25 cellular contexts compared by ENCODE assay signal in genomic region chr11:3194016-3194816, GRCh38. TPM values are rescaled to one million over a fixed set of nuclear protein-coding genes. Genes with fewer than 3 reads are reported as not detected.
A peak's percentile ranks its signal among the peaks of the same experiment; 100 is the strongest.
DNase-seq lines count a peak whose midpoint lies in the region; ATAC-seq and TF ChIP-seq lines count a peak whose summit lies in the region.
"Had no signal": no experiment of that assay in that cellular context is flagged by ENCODE, and none has a peak within 500 bp of the region (broad histone marks: within the 10 kb centered on the region; RNA-seq: fewer than 3 reads in every experiment).

No MANE protein-coding gene starts in this region.

- intact Hi-C loops in IMR-90 (cut with micrococcal nuclease) (no loop called here), sciatic nerve (cut with DNase I) (no loop called here)

- H2BK15ac ChIP-seq in IMR-90 (ENCODE audit: low read depth, low read length), result no peak overlapping the region
- peak overlapping the region; percentile 69 for H2BK15ac ChIP-seq in neuronal stem cell (ENCODE audit: low read length)

- no peak overlapping the region for H2BK20ac ChIP-seq in IMR-90 (ENCODE audit: low read depth, low read length)

- no peaks in the 10 kb centered on the region for H3K9me1 ChIP-seq in IMR-90 (ENCODE audit: insufficient read depth, low read length)

- H3K9ac ChIP-seq in IMR-90 (ENCODE audit: low read depth, low read length) (no peak overlapping the region), neuronal stem cell (ENCODE audit: low read depth, low read length, poor library complexity) (peak overlapping the region; percentile 50)
- H3K9ac ChIP-seq: GM23248 had no signal

- TF ChIP-seq CTCF in IMR-90 (conservative IDR thresholded peaks at IDR 0.05; ENCODE audit: low read depth, low read length) (no peak), coronary artery (IDR thresholded peaks at IDR 0.05) (no peak)

- no peak overlapping the region for H3K27ac Mint-ChIP-seq in T-helper 2 cell treated with Interferon-gamma antibody and Interleukin-4, amounts not matched to agents 5 μg/mL and 100 μg/mL, for 36 hours

- no peaks in the 10 kb centered on the region for H3K36me3 ChIP-seq in IMR-90 (ENCODE audit: control insufficient read depth, insufficient read depth, low read length)
- no peaks in the 10 kb centered on the region for H3K36me3 ChIP-seq in neuronal stem cell (replicated peaks in 1 of 2; ENCODE audit: control insufficient read depth in 2 of 2, insufficient read depth in 2 of 2, low read length in 2 of 2)

- WGBS in IMR-90 (ENCODE audit: extremely low coverage in 2 of 2, insufficient read length in 1 of 2), 2 experiments, result no CpG with 5 or more reads among the region's 12 CpGs
- no CpG with 5 or more reads among the region's 12 CpGs for WGBS in neuronal stem cell (ENCODE audit: extremely low coverage in 2 of 2, insufficient read length in 2 of 2, insufficient replicate concordance in 1 of 2), 2 donors

- H3K4me3 Mint-ChIP-seq in T-helper 2 cell treated with Interferon-gamma antibody and Interleukin-4, amounts not matched to agents 5 μg/mL and 100 μg/mL, for 36 hours, result no peak overlapping the region

- H4K8ac ChIP-seq in IMR-90 (ENCODE audit: low read depth in 2 of 2, low read length in 2 of 2), result no peak overlapping the region
- no peak overlapping the region for H4K8ac ChIP-seq in neuronal stem cell (ENCODE audit: low read depth, low read length)

- H3K79me1 ChIP-seq in IMR-90 (ENCODE audit: low read depth in 1 of 2, low read length in 2 of 2) (no peaks in the 10 kb centered on the region), neuronal stem cell (ENCODE audit: low read depth, low read length) (no peaks in the 10 kb centered on the region)

- H3K4me2 ChIP-seq in IMR-90 (ENCODE audit: low read depth, low read length) (no peak overlapping the region), neuronal stem cell (ENCODE audit: insufficient read depth, low read length, poor library complexity, severe bottlenecking) (no peak overlapping the region)

- H3K9me3 ChIP-seq in IMR-90 (ENCODE audit: control insufficient read depth, insufficient read depth, low read length), result no peaks in the 10 kb centered on the region
- H3K9me3 ChIP-seq in neuronal stem cell (replicated peaks in 1 of 2; ENCODE audit: control insufficient read depth in 2 of 2, insufficient read depth in 1 of 2, low read depth in 1 of 2, low read length in 2 of 2), result peaks cover 0 to 4% of the 10 kb centered on the region in 2 donors

- H2BK5ac ChIP-seq in IMR-90 (ENCODE audit: low read depth, low read length, poor library complexity, severe bottlenecking) (no peak overlapping the region), neuronal stem cell (ENCODE audit: low read length) (no peak overlapping the region)

- H3K36me3 Mint-ChIP-seq in T-helper 2 cell treated with Interferon-gamma antibody and Interleukin-4, amounts not matched to agents 5 μg/mL and 100 μg/mL, for 36 hours (ENCODE audit: low read depth), result no peaks in the 10 kb centered on the region

- H3K27me3 ChIP-seq in IMR-90 (ENCODE audit: control insufficient read depth, insufficient read depth, low read length), result peaks cover 54% of the 10 kb centered on the region
- H3K27me3 ChIP-seq in neuronal stem cell (ENCODE audit: control insufficient read depth in 3 of 3, insufficient read depth in 3 of 3, low read depth in 1 of 3, low read length in 3 of 3), result peaks cover 0 to 42% (median 0%) of the 10 kb centered on the region in 3 experiments

- no peak overlapping the region for H3K14ac ChIP-seq in IMR-90 (replicated peaks; ENCODE audit: low read depth, low read length)
- H3K14ac ChIP-seq in neuronal stem cell (ENCODE audit: low read length), result no peak overlapping the region

- H2BK120ac ChIP-seq in IMR-90 (ENCODE audit: low read depth, low read length), result no peak overlapping the region
- H2BK120ac ChIP-seq in neuronal stem cell (ENCODE audit: low read depth, low read length), result no peak overlapping the region

- H2AK9ac ChIP-seq in IMR-90 (replicated peaks; ENCODE audit: low read depth, low read length, poor library complexity), result peak overlapping the region; percentile 55

- ATAC-seq in IMR-90 (ENCODE audit: low read depth) (no peak), sciatic nerve (no peak)
- ATAC-seq: GM12878, Panc1 had no signal

- no peaks in the 10 kb centered on the region for H3K27me3 Mint-ChIP-seq in T-helper 2 cell treated with Interferon-gamma antibody and Interleukin-4, amounts not matched to agents 5 μg/mL and 100 μg/mL, for 36 hours (ENCODE audit: low read depth)

- H4K91ac ChIP-seq in IMR-90 (ENCODE audit: insufficient read depth, low read depth, low read length), result no peak overlapping the region
- no peak overlapping the region for H4K91ac ChIP-seq in neuronal stem cell (ENCODE audit: low read depth, low read length, poor library complexity)

- H3K23ac ChIP-seq in IMR-90 (ENCODE audit: low read depth, low read length) (no peak overlapping the region), neuronal stem cell (ENCODE audit: low read depth, low read length, poor library complexity) (no peak overlapping the region)

- in situ Hi-C loops in IMR-90 (cut with MboI; ENCODE audit: low sequenced_read_pairs), result no loop called here

- BruUV-seq in IMR-90 (replicated peaks; lab: Mats Ljungman, UMichigan), result no TSS peak

- H3K27ac ChIP-seq in IMR-90 (ENCODE audit: insufficient read depth, low read length), result no peak overlapping the region
- no peak overlapping the region for H3K27ac ChIP-seq in coronary artery
- no peak overlapping the region for H3K27ac ChIP-seq in neuronal stem cell (replicated peaks; ENCODE audit: low read length)
- H3K27ac ChIP-seq: GM23248, RWPE1 had no signal

- no peak overlapping the region for H3K4ac ChIP-seq in IMR-90 (ENCODE audit: low read depth, low read length)
- no peak overlapping the region for H3K4ac ChIP-seq in neuronal stem cell (ENCODE audit: low read length)

- H3K18ac ChIP-seq in IMR-90 (ENCODE audit: low read depth, low read length), result no peak overlapping the region
- peak overlapping the region; percentile 82 for H3K18ac ChIP-seq in neuronal stem cell (ENCODE audit: low read length)

- H3K4me3 ChIP-seq in IMR-90 (ENCODE audit: insufficient read depth, low read depth, low read length) (no peak overlapping the region), coronary artery (no peak overlapping the region), neuronal stem cell (ENCODE audit: low read length in 2 of 2) (no peak overlapping the region)
- H3K4me3 ChIP-seq: GM12878, GM23248 had no signal

- no peak for TF ChIP-seq RAD21 in IMR-90 (IDR thresholded peaks at IDR 0.05; ENCODE audit: low read length)

- no peak overlapping the region for H3K56ac ChIP-seq in IMR-90 (ENCODE audit: extremely low read depth, insufficient read depth, low read length)

- H2BK12ac ChIP-seq in neuronal stem cell (ENCODE audit: low read length), result no peak overlapping the region

- H2AK5ac ChIP-seq in IMR-90 (ENCODE audit: low read depth, low read length) (no peak overlapping the region), neuronal stem cell (ENCODE audit: low read depth, low read length) (peak overlapping the region; percentile 77)

- POLR2A ChIA-PET in IMR-90 (lab: Charles Lee; ENCODE audit: unreplicated experiment), result no interaction called here

- dilution Hi-C loops in IMR-90 (cut with HindIII; ENCODE audit: low sequenced_read_pairs, unreplicated experiment), result no loop called here

- H3K4me1 Mint-ChIP-seq in T-helper 2 cell treated with Interferon-gamma antibody and Interleukin-4, amounts not matched to agents 5 μg/mL and 100 μg/mL, for 36 hours (ENCODE audit: low read depth), result no peaks in the 10 kb centered on the region

- H3K9me3 Mint-ChIP-seq in T-helper 2 cell treated with Interferon-gamma antibody and Interleukin-4, amounts not matched to agents 5 μg/mL and 100 μg/mL, for 36 hours, result no peaks in the 10 kb centered on the region

- TF ChIP-seq POLR2A in IMR-90 (IDR thresholded peaks at IDR 0.05; ENCODE audit: low read depth, low read length), result no peak

- CTCF ChIA-PET in IMR-90 (lab: Yijun Ruan, JAX), result interaction anchor here (1.2 kb wide), 2 partner anchors 17 to 25 kb away, joined by 4 to 5 read pairs; no protein-coding TSS in a partner anchor

- H2AFZ ChIP-seq in IMR-90 (replicated peaks; ENCODE audit: low read length, poor library complexity) (no peak overlapping the region), neuronal stem cell (ENCODE audit: low read length) (peak overlapping the region; percentile 1)
- H2AFZ ChIP-seq: GM23248 had no signal

- no peak overlapping the region for H4K5ac ChIP-seq in IMR-90 (ENCODE audit: low read depth, low read length)

- peak; percentile 24 for DNase-seq in 8988T
- no peak for DNase-seq in IMR-90
- peak; percentile 28 for DNase-seq in coronary artery (ENCODE audit: low spot score)
- no peak for DNase-seq in neuronal stem cell (ENCODE audit: low spot score)
- DNase-seq in activated naive CD4-positive, alpha-beta T cell treated with Interleukin-2 at 50 U/mL for 16 hours, result no peak
- no peak for DNase-seq in sciatic nerve (ENCODE audit: low spot score)
- DNase-seq in T-helper 2 cell treated with Interferon-gamma antibody and Interleukin-4, amounts not matched to agents 5 μg/mL and 100 μg/mL, for 36 hours (ENCODE audit: low spot score), result no peak
- DNase-seq in middle frontal gyrus (ENCODE audit: extremely low spot score, low spot score), result no peak
- DNase-seq: GM23248, HCEC 1CT, Kasumi-1, MV-4-11, NCI-H1105, NCI-H2029, NCI-H446 treated with DMSO at 0.1 percent for 48 hours, SHP77 treated with DMSO at 0.1 percent for 48 hours had no signal

- no peaks in the 10 kb centered on the region for H4K20me1 ChIP-seq in IMR-90 (ENCODE audit: insufficient read depth, low read length)

- H3K4me1 ChIP-seq in IMR-90 (ENCODE audit: control insufficient read depth, insufficient read depth, low read length) (no peaks in the 10 kb centered on the region), neuronal stem cell (ENCODE audit: control insufficient read depth in 2 of 2, insufficient read depth in 1 of 2, low read depth in 1 of 2, low read length in 2 of 2) (peaks cover 6 to 9% of the 10 kb centered on the region in 2 donors)

RNA-seq across cellular contexts. Expression of gene MRGPRG, which starts 24.4 kb away (rescaled TPM):
- total RNA-seq in IMR-90 (2012; rRNA removed), result not detected in 2 replicates
- not detected in 2 replicates for polyA plus RNA-seq in IMR-90 (2012; rRNA removed)
- not detected in 2 replicates for polyA plus RNA-seq in IMR-90 (2012; cell fraction: cytosol; rRNA removed)
- not detected in 2 replicates for polyA plus RNA-seq in IMR-90 (2012; cell fraction: nucleus; rRNA removed; ENCODE audit: low replicate concordance)
- not detected for polyA plus RNA-seq in neuronal stem cell (2013, experiment 1 of 2)
- not detected for polyA plus RNA-seq in neuronal stem cell (2013, experiment 2 of 2)
- total RNA-seq in sciatic nerve, result not detected
- total RNA-seq: A172, Daoy, GM12878, GM23248, HT-29, M059J, OCI-LY7 had no signal
- polyA plus RNA-seq: BJ, GM12878, GM23248 had no signal

RNA-seq across cellular contexts. Expression of gene OSBPL5, which starts 29.1 kb away (rescaled TPM):
- 14.4 and 14.9 TPM in 2 replicates for total RNA-seq in IMR-90 (2012; rRNA removed)
- 22.3 and 24.1 TPM in 2 replicates for polyA plus RNA-seq in IMR-90 (2012; rRNA removed)
- polyA plus RNA-seq in IMR-90 (2012; cell fraction: cytosol; rRNA removed), result 14.5 and 18.6 TPM in 2 replicates
- 66.7 and 137 TPM in 2 replicates for polyA plus RNA-seq in IMR-90 (2012; cell fraction: nucleus; rRNA removed; ENCODE audit: low replicate concordance)
- polyA plus RNA-seq in neuronal stem cell (2013, experiment 1 of 2), result 9.5 TPM
- polyA plus RNA-seq in neuronal stem cell (2013, experiment 2 of 2), result 9.7 TPM
- total RNA-seq in sciatic nerve, result 58.3 TPM
- total RNA-seq: GM12878 had no signal
- polyA plus RNA-seq: GM12878 had no signal

RNA-seq across cellular contexts. Expression of gene MRGPRE, which starts 38.0 kb away (rescaled TPM):
- not detected in 2 replicates for total RNA-seq in IMR-90 (2012; rRNA removed)
- polyA plus RNA-seq in IMR-90 (2012; rRNA removed), result not detected in 2 replicates
- polyA plus RNA-seq in IMR-90 (2012; cell fraction: cytosol; rRNA removed), result not detected in 2 replicates
- polyA plus RNA-seq in IMR-90 (2012; cell fraction: nucleus; rRNA removed; ENCODE audit: low replicate concordance), result not detected in 2 replicates
- not detected for polyA plus RNA-seq in neuronal stem cell (2013, experiment 1 of 2)
- polyA plus RNA-seq in neuronal stem cell (2013, experiment 2 of 2), result not detected
- not detected for total RNA-seq in sciatic nerve
- total RNA-seq: A172, Daoy, GM23248, M059J, OCI-LY7 had no signal
- polyA plus RNA-seq: BJ, GM12878, GM23248 had no signal

Comparison
In these comparisons a context has a peak if more than half of its experiments do, and no peak if none do; other contexts are left out.
1. DNase-seq: peak in 8988T (single experiment) and coronary artery (single experiment); none in IMR-90 (single experiment), neuronal stem cell (single experiment), activated naive CD4-positive, alpha-beta T cell treated with Interleukin-2 at 50 U/mL for 16 hours (single experiment), sciatic nerve (single experiment), T-helper 2 cell treated with Interferon-gamma antibody and Interleukin-4, amounts not matched to agents 5 μg/mL and 100 μg/mL, for 36 hours (single experiment) and middle frontal gyrus (single experiment).